Comparison of ENCODE assay signal across 1 cellular context in genomic region chr11:113474362-113475159, GRCh38.
A peak's percentile ranks its signal among the peaks of the same experiment; 100 is the strongest.
TF ChIP-seq lines count a peak whose summit lies in the region.

No MANE protein-coding gene starts in this region.

TF ChIP-seq in HEK293, 187 proteins besides CTCF, POLR2A, EP300 and RAD21 (continued from another document and continues in another):
- TF ChIP-seq PRDM2 (tag by site-specific recombination; IDR thresholded peaks at IDR 0.05; ENCODE audit: borderline replicate concordance) (no peak), ZBTB7A (tag by site-specific recombination; IDR thresholded peaks at IDR 0.05; ENCODE audit: low read depth) (no peak), TCF7L2 (IDR thresholded peaks at IDR 0.05; ENCODE audit: borderline replicate concordance, low read depth, low read length) (no peak), ZBTB1 (tag by site-specific recombination; IDR thresholded peaks at IDR 0.05) (no peak), ZNF175 (tag by site-specific recombination; IDR thresholded peaks at IDR 0.05) (no peak), ZNF549 (tag by site-specific recombination; IDR thresholded peaks at IDR 0.05) (no peak), KLF16 (tag by site-specific recombination; IDR thresholded peaks at IDR 0.05) (no peak), ZNF280C (tag by site-specific recombination; IDR thresholded peaks at IDR 0.05) (no peak), YY1 (tag by site-specific recombination; IDR thresholded peaks at IDR 0.05) (no peak), ZSCAN4 (tag by site-specific recombination; IDR thresholded peaks at IDR 0.05) (no peak), GFI1B (tag by site-specific recombination; IDR thresholded peaks at IDR 0.05) (no peak), ZNF777 (tag by site-specific recombination; IDR thresholded peaks at IDR 0.05; ENCODE audit: borderline replicate concordance) (no peak; the same call in 1 of the 2 replicates), SETDB1 (IDR thresholded peaks at IDR 0.05; ENCODE audit: insufficient read length, low read length) (no peak), ELK4 (IDR thresholded peaks at IDR 0.05; ENCODE audit: borderline replicate concordance, low read depth, low read length) (no peak), ZFP69B (tag by site-specific recombination; IDR thresholded peaks at IDR 0.05) (no peak), ZNF138 (tag by site-specific recombination; IDR thresholded peaks at IDR 0.05; ENCODE audit: borderline replicate concordance) (no peak), ZNF621 (tag by site-specific recombination; IDR thresholded peaks at IDR 0.05) (no peak), ZNF785 (tag by site-specific recombination; IDR thresholded peaks at IDR 0.05) (no peak), ZNF571 (tag by site-specific recombination; IDR thresholded peaks at IDR 0.05) (no peak), ZNF324 (tag by site-specific recombination; IDR thresholded peaks at IDR 0.05) (no peak), ZNF133 (tag by site-specific recombination; IDR thresholded peaks at IDR 0.05) (no peak), ZNF747 (tag by site-specific recombination; IDR thresholded peaks at IDR 0.05) (no peak), KLF7 (tag by site-specific recombination; IDR thresholded peaks at IDR 0.05; ENCODE audit: borderline replicate concordance) (no peak), ZNF843 (tag by site-specific recombination; IDR thresholded peaks at IDR 0.05) (no peak), ZFP3 (tag by site-specific recombination; IDR thresholded peaks at IDR 0.05; ENCODE audit: low read depth) (no peak), ZNF585B (tag by site-specific recombination; IDR thresholded peaks at IDR 0.05) (no peak), ZNF184 (tag by site-specific recombination; IDR thresholded peaks at IDR 0.05) (no peak), ZFP41 (tag by site-specific recombination; IDR thresholded peaks at IDR 0.05; ENCODE audit: borderline replicate concordance) (no peak), ZNF157 (tag by site-specific recombination; IDR thresholded peaks at IDR 0.05) (no peak), ZNF514 (tag by site-specific recombination; IDR thresholded peaks at IDR 0.05) (no peak), ZNF23 (tag by site-specific recombination; IDR thresholded peaks at IDR 0.05; ENCODE audit: borderline replicate concordance) (no peak), BCL6B (tag by site-specific recombination; IDR thresholded peaks at IDR 0.05) (no peak), ZNF366 (tag by site-specific recombination; conservative IDR thresholded peaks at IDR 0.05) (peak; percentile 41; the same call in 1 of the 2 replicates), ZSCAN18 (tag by site-specific recombination; IDR thresholded peaks at IDR 0.05) (no peak), ZNF645 (tag by site-specific recombination; IDR thresholded peaks at IDR 0.05) (no peak), ZNF114 (tag by site-specific recombination; IDR thresholded peaks at IDR 0.05) (no peak), ZNF266 (tag by site-specific recombination; IDR thresholded peaks at IDR 0.05; ENCODE audit: low read depth) (no peak), PRDM10 (tag by site-specific recombination; IDR thresholded peaks at IDR 0.05) (no peak), ZBTB11 (tag by site-specific recombination; conservative IDR thresholded peaks at IDR 0.05; ENCODE audit: low read depth) (no peak; the same call in 1 of the 2 replicates)
